32 cellular contexts compared by ENCODE assay signal in genomic region chr15:91807122-91807521, GRCh38. TPM values are rescaled to one million over a fixed set of nuclear protein-coding genes. Genes with fewer than 3 reads are reported as not detected.
DNase-seq lines count a peak whose midpoint lies in the region; ATAC-seq, FAIRE-seq and TF ChIP-seq lines count a peak whose summit lies in the region.
"Had no signal": no experiment of that assay in that cellular context is flagged by ENCODE, and none has a peak within 500 bp of the region (broad histone marks: within the 10 kb centered on the region; RNA-seq: fewer than 3 reads in every experiment).

No MANE protein-coding gene starts in this region.

- H3K36me3 ChIP-seq in GM23338 (ENCODE audit: insufficient read depth), result no peaks in the 10 kb centered on the region
- no peaks in the 10 kb centered on the region for H3K36me3 ChIP-seq in CD4-positive, alpha-beta memory T cell (ENCODE audit: insufficient read depth, low read length)
- H3K36me3 ChIP-seq: breast epithelium, gastroesophageal sphincter, stomach, vagina had no signal

- TF ChIP-seq CTCF in A549 (IDR thresholded peaks at IDR 0.05) (no peak), GM23338 (conservative IDR thresholded peaks at IDR 0.05; ENCODE audit: low read depth in 2 of 2) (no peak)

- FAIRE-seq in A549 (lab: Jason Lieb, UNC), result peak; percentile 23
- FAIRE-seq: GM12892, RCC 7860 had no signal

- H3K4me3 Mint-ChIP-seq in GM23338, result no peak overlapping the region
- no peak overlapping the region for H3K4me3 Mint-ChIP-seq in CD4-positive, alpha-beta memory T cell
- H3K4me3 Mint-ChIP-seq in activated naive CD8-positive, alpha-beta T cell treated with anti-CD3 and anti-CD28 coated beads for 36 hours, result no peak overlapping the region
- H3K4me3 Mint-ChIP-seq: activated CD4-positive, alpha-beta T cell treated with anti-CD3 and anti-CD28 coated beads for 36 hours; activated naive CD4-positive, alpha-beta T cell treated with anti-CD3 and anti-CD28 coated beads, Interleukin-2, amount 50 U/mL, for 24 hours; B cell; CD8-positive, alpha-beta memory T cell; immature natural killer cell; nephron had no signal

- no peak overlapping the region for H3K27ac Mint-ChIP-seq in GM23338
- no peak overlapping the region for H3K27ac Mint-ChIP-seq in CD4-positive, alpha-beta memory T cell
- H3K27ac Mint-ChIP-seq in activated naive CD8-positive, alpha-beta T cell treated with anti-CD3 and anti-CD28 coated beads for 36 hours, result no peak overlapping the region
- H3K27ac Mint-ChIP-seq: activated CD4-positive, alpha-beta T cell treated with anti-CD3 and anti-CD28 coated beads for 36 hours; activated naive CD4-positive, alpha-beta T cell treated with anti-CD3 and anti-CD28 coated beads, Interleukin-2, amount 50 U/mL, for 24 hours; activated T-helper 2 cell treated with anti-CD3 and anti-CD28 coated beads, Interferon-gamma antibody, Interleukin-2, Interleukin-4, amounts not matched to agents 10 μg/mL and 5 μg/mL and 100 μg/mL, durations not matched to agents 14 hours and 24 hours and 36 hours; B cell; CD8-positive, alpha-beta memory T cell; immature natural killer cell; nephron had no signal

- H3K4me3 ChIP-seq in A549 (no peak overlapping the region), GM23338 (no peak overlapping the region)
- H3K4me3 ChIP-seq in CD4-positive, alpha-beta memory T cell (ENCODE audit: low read length in 2 of 2), result no peak overlapping the region
- H3K4me3 ChIP-seq: breast epithelium, dorsolateral prefrontal cortex, gastroesophageal sphincter, psoas muscle, stomach, vagina had no signal

- H3K36me3 Mint-ChIP-seq in GM23338 (ENCODE audit: low read depth), result no peaks in the 10 kb centered on the region
- no peaks in the 10 kb centered on the region for H3K36me3 Mint-ChIP-seq in CD4-positive, alpha-beta memory T cell
- no peaks in the 10 kb centered on the region for H3K36me3 Mint-ChIP-seq in activated naive CD8-positive, alpha-beta T cell treated with anti-CD3 and anti-CD28 coated beads for 36 hours
- H3K36me3 Mint-ChIP-seq: activated naive CD4-positive, alpha-beta T cell treated with anti-CD3 and anti-CD28 coated beads, Interleukin-2, amount 50 U/mL, for 24 hours; CD8-positive, alpha-beta memory T cell; immature natural killer cell had no signal

- POLR2A ChIA-PET in A549 (lab: Yijun Ruan, JAX), result no interaction called here
- POLR2A ChIA-PET in CD4-positive, alpha-beta memory T cell (lab: Charles Lee; ENCODE audit: partially characterized antibody), result no interaction called here

- H3K27me3 ChIP-seq in GM23338 (ENCODE audit: insufficient read depth), result no peaks in the 10 kb centered on the region
- H3K27me3 ChIP-seq in CD4-positive, alpha-beta memory T cell (ENCODE audit: insufficient read depth, low read length), result no peaks in the 10 kb centered on the region
- H3K27me3 ChIP-seq: vagina had no signal

- H3K9me2 ChIP-seq in GM23338 (ENCODE audit: insufficient read depth), result no peaks in the 10 kb centered on the region

- H3K4me1 ChIP-seq in A549 (no peaks in the 10 kb centered on the region), GM23338 (ENCODE audit: insufficient read depth) (no peaks in the 10 kb centered on the region)
- H3K4me1 ChIP-seq in CD4-positive, alpha-beta memory T cell (ENCODE audit: insufficient read depth, low read length), result no peaks in the 10 kb centered on the region
- H3K4me1 ChIP-seq: breast epithelium, gastroesophageal sphincter, psoas muscle, stomach, vagina had no signal

- H3K27ac ChIP-seq in A549 (no peak overlapping the region), GM23338 (ENCODE audit: low read depth) (no peak overlapping the region)
- H3K27ac ChIP-seq in CD4-positive, alpha-beta memory T cell (ENCODE audit: low read depth, low read length), result no peak overlapping the region
- H3K27ac ChIP-seq: breast epithelium, dorsolateral prefrontal cortex, gastroesophageal sphincter, psoas muscle, stomach, vagina had no signal

- H3F3A ChIP-seq in GM23338 (replicated peaks; ENCODE audit: low read depth), result no peaks in the 10 kb centered on the region

- TF ChIP-seq POLR2A in A549 (IDR thresholded peaks at IDR 0.05; ENCODE audit: low read length), result no peak

- WGBS in A549 (ENCODE audit: missing lambda C conversion rate), result 36% methylated on average over 6 of the region's 6 CpGs

- H3K4me2 ChIP-seq in A549, result no peak overlapping the region
- no peak overlapping the region for H3K4me2 ChIP-seq in GM23338

- ATAC-seq in A549 (no peak), GM23338 (no peak)
- ATAC-seq: activated CD4-positive, alpha-beta T cell treated with anti-CD3 and anti-CD28 coated beads for 36 hours; gastroesophageal sphincter; psoas muscle; sciatic nerve had no signal

- no peaks in the 10 kb centered on the region; the same call in 1 of the 3 replicates for H3K9me3 Mint-ChIP-seq in GM23338
- peaks cover 0 to 11% (median 5%) of the 10 kb centered on the region in 8 donors for H3K9me3 Mint-ChIP-seq in CD4-positive, alpha-beta memory T cell
- peaks cover 1% of the 10 kb centered on the region for H3K9me3 Mint-ChIP-seq in activated naive CD8-positive, alpha-beta T cell treated with anti-CD3 and anti-CD28 coated beads for 36 hours
- H3K9me3 Mint-ChIP-seq: activated T-helper 2 cell treated with anti-CD3 and anti-CD28 coated beads, Interferon-gamma antibody, Interleukin-2, Interleukin-4, amounts not matched to agents 10 μg/mL and 5 μg/mL and 100 μg/mL, durations not matched to agents 14 hours and 24 hours and 36 hours had no signal

- H2AFZ ChIP-seq in GM23338, result 0 out of 2 replicates have a peak overlapping the region, but pooled peaks have one; percentile 18

- no peaks in the 10 kb centered on the region for H3K4me1 Mint-ChIP-seq in GM23338
- H3K4me1 Mint-ChIP-seq in CD4-positive, alpha-beta memory T cell, result peaks cover 0 to 2% (median 0%) of the 10 kb centered on the region in 4 donors
- no peaks in the 10 kb centered on the region for H3K4me1 Mint-ChIP-seq in activated naive CD8-positive, alpha-beta T cell treated with anti-CD3 and anti-CD28 coated beads for 36 hours
- H3K4me1 Mint-ChIP-seq: activated CD4-positive, alpha-beta T cell treated with anti-CD3 and anti-CD28 coated beads for 36 hours; activated naive CD4-positive, alpha-beta T cell treated with anti-CD3 and anti-CD28 coated beads, Interleukin-2, amount 50 U/mL, for 24 hours; B cell; CD8-positive, alpha-beta memory T cell; immature natural killer cell had no signal

- TF ChIP-seq EP300 in A549 (IDR thresholded peaks at IDR 0.05), result no peak

- no peak for TF ChIP-seq RAD21 in A549 (conservative IDR thresholded peaks at IDR 0.05 in 1 of 2, IDR thresholded peaks at IDR 0.05 in 1 of 2)

- CTCF ChIA-PET in A549 (lab: Yijun Ruan, JAX), result no interaction called here
- CTCF ChIA-PET in CD4-positive, alpha-beta memory T cell (lab: Charles Lee; ENCODE audit: partially characterized antibody), result no interaction called here

- no peaks in the 10 kb centered on the region for H3K79me2 ChIP-seq in GM23338 (replicated peaks; ENCODE audit: insufficient read depth)

- no peak for DNase-seq in A549 (ENCODE audit: low read depth in 1 of 2, low spot score in 1 of 2)
- DNase-seq in GM23338 (ENCODE audit: low spot score), result no peak
- peak; percentile 50 for DNase-seq in NCI-H2081 treated with DMSO at 0.1 percent for 48 hours (lab: John Stamatoyannopoulos, UW)
- peak; percentile 90 for DNase-seq in NCI-H774 (lab: John Stamatoyannopoulos, UW)
- no peak for DNase-seq in CD4-positive, alpha-beta memory T cell
- DNase-seq in C1 segment of cervical spinal cord (lab: John Stamatoyannopoulos, UW), result no peak
- DNase-seq in activated naive CD8-positive, alpha-beta T cell treated with anti-CD3 and anti-CD28 coated beads for 36 hours, result no peak
- no peak for DNase-seq in NAMALWA (ENCODE audit: low spot score)
- DNase-seq: activated CD4-positive, alpha-beta T cell treated with anti-CD3 and anti-CD28 coated beads for 36 hours; activated T-cell treated with anti-CD3 and anti-CD28 coated beads for 4 hours; CD8-positive, alpha-beta memory T cell; DMS 273 treated with DMSO at 0.1 percent for 48 hours; dorsolateral prefrontal cortex; H7; immature natural killer cell; NCI-H1105 treated with DMSO at 0.1 percent for 48 hours; NCI-H524; psoas muscle; stimulated activated CD4-positive, alpha-beta T cell treated with anti-CD3 and anti-CD28 coated beads, Interleukin-12 subunit alpha, Interleukin-12 subunit beta, amount 100 ng/mL, for 4 hours; stimulated activated CD4-positive, alpha-beta T cell treated with anti-CD3 and anti-CD28 coated beads, Interleukin-2, amount 100 ng/mL, for 48 hours; stomach; T-helper 9 cell had no signal

- H3K9me3 ChIP-seq in A549, result no peaks in the 10 kb centered on the region
- H3K9me3 ChIP-seq in CD4-positive, alpha-beta memory T cell (ENCODE audit: control insufficient read depth in 1 of 2, low read length in 2 of 2), result no peaks in the 10 kb centered on the region
- H3K9me3 ChIP-seq: breast epithelium, gastroesophageal sphincter, psoas muscle, stomach, vagina had no signal

- intact Hi-C loops in CD4-positive, alpha-beta memory T cell (cut with micrococcal nuclease), result no loop called here

- no peaks in the 10 kb centered on the region for H4K20me1 ChIP-seq in GM23338 (replicated peaks; ENCODE audit: insufficient read depth)

- peaks cover 3% of the 10 kb centered on the region for H3K27me3 Mint-ChIP-seq in GM23338 (ENCODE audit: insufficient read depth, low read depth, poor library complexity)
- peaks cover 6 to 13% of the 10 kb centered on the region in 2 donors for H3K27me3 Mint-ChIP-seq in CD4-positive, alpha-beta memory T cell
- peaks cover 23% of the 10 kb centered on the region for H3K27me3 Mint-ChIP-seq in activated naive CD8-positive, alpha-beta T cell treated with anti-CD3 and anti-CD28 coated beads for 36 hours

TF ChIP-seq in A549, 52 proteins besides CTCF, POLR2A, EP300 and RAD21 (continues in another document):
- TF ChIP-seq HOXA7 (CRISPR knock-in tag; IDR thresholded peaks at IDR 0.05), result no peak
- TF ChIP-seq RCOR1 (IDR thresholded peaks at IDR 0.05; ENCODE audit: low read depth, low read length), result no peak

RNA-seq across cellular contexts. Expression of gene SLCO3A1, which starts 46.4 kb away (rescaled TPM):
- polyA plus RNA-seq in A549 (2011; rRNA removed) (17.0 and 21.8 TPM in 2 replicates), A549 (2017; fragmentation: RNase III; extraction: RNeasy Plus Mini Kit Qiagen cat#74134 plus additional on column Dnase treatment) (15.9 to 17.6 TPM (median 16.8 TPM) in 3 replicates), GM23338 (2016; fragmentation: Nextera tagmentation; extraction: Ambion mirVana) (7.3 and 10.7 TPM in 2 replicates)
- polyA plus RNA-seq in A549 (2012; cell fraction: cytosol; rRNA removed), result 17.7 and 27.7 TPM in 2 replicates
- polyA plus RNA-seq in A549 (2012; cell fraction: nucleus; rRNA removed), result 25.6 and 27.8 TPM in 2 replicates
- 55.3 and 55.4 TPM in 2 replicates for polyA minus RNA-seq in A549 (2011; rRNA and poly(A)+ RNA removed)
- 9.4 and 11.5 TPM in 2 replicates for total RNA-seq in GM23338 (2014; rRNA removed; shearing (Covaris generic))
- total RNA-seq in CD4-positive, alpha-beta memory T cell, result 10 to 100 TPM; 30.9 to 31.5 TPM
- 10 to 100 TPM; 32.4 to 61.3 TPM for polyA plus RNA-seq in CD4-positive, alpha-beta memory T cell
- total RNA-seq in activated naive CD8-positive, alpha-beta T cell treated with anti-CD3 and anti-CD28 coated beads for 36 hours, result 1 to 10 TPM; 2.0 to 2.7 TPM

Comparison
In these comparisons a context has a peak if more than half of its experiments do, and no peak if none do; other contexts are left out.
1. DNase-seq: peak in NCI-H2081 treated with DMSO at 0.1 percent for 48 hours (single experiment) and NCI-H774 (single experiment); none in A549 (0 of 2), GM23338 (single experiment), CD4-positive, alpha-beta memory T cell (0 of 5), C1 segment of cervical spinal cord (0 of 14), activated naive CD8-positive, alpha-beta T cell treated with anti-CD3 and anti-CD28 coated beads for 36 hours (single experiment) and NAMALWA (single experiment).